ENCODE assay signal across 20 cellular contexts in the genomic region with DNA sequence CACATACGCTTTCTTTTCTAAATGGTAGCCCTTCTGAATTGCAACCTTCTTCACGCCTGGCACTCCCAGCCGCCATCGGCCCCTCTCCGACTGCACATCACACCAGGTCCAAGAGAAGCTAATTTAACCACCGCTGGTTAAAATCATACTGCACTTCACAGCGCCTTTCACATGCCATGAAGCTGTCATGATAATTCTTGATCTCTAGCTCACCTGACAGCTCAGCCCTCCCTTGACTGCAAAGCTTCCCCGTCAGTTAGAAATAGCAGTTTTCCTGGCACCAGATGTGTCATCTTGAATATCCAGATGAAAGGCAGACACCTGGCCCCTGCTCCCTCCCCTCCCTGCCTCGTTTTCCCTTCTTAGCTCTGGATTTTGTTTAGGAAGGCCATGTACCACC.
"Had no signal": no experiment of that assay in that cellular context is flagged by ENCODE, and none has a peak within 500 bp of the region (broad histone marks: within the 10 kb centered on the region; RNA-seq: fewer than 3 reads in every experiment).

No MANE protein-coding gene starts in this region.

- H3K4me1 ChIP-seq: ascending aorta, SJSA1, testis, upper lobe of right lung had no signal

- H3K27ac Mint-ChIP-seq: activated naive CD4-positive, alpha-beta T cell treated with anti-CD3 and anti-CD28 coated beads, Interleukin-2, amount 50 U/mL, for 24 hours; natural killer cell; stimulated activated effector memory CD8-positive, alpha-beta T cell treated with anti-CD3 and anti-CD28 coated beads, Interleukin-12 subunit alpha, Interleukin-12 subunit beta, amount 100 ng/mL, for 72 hours had no signal

- H3K4me1 Mint-ChIP-seq: activated naive CD4-positive, alpha-beta T cell treated with anti-CD3 and anti-CD28 coated beads, Interleukin-2, amount 50 U/mL, for 24 hours; natural killer cell; stimulated activated effector memory CD8-positive, alpha-beta T cell treated with anti-CD3 and anti-CD28 coated beads, Interleukin-12 subunit alpha, Interleukin-12 subunit beta, amount 100 ng/mL, for 72 hours had no signal

- FAIRE-seq: keratinocyte had no signal

- H3K36me3 ChIP-seq: ascending aorta, SJSA1, upper lobe of right lung had no signal

- ATAC-seq: natural killer cell; stimulated activated effector memory CD8-positive, alpha-beta T cell treated with anti-CD3 and anti-CD28 coated beads, Interleukin-12 subunit alpha, Interleukin-12 subunit beta, amount 100 ng/mL, for 72 hours; upper lobe of right lung had no signal

- DNase-seq: activated CD4-positive, alpha-beta T cell treated with anti-CD3 and anti-CD28 coated beads for 1 hour; activated CD4-positive, alpha-beta T cell treated with anti-CD3 and anti-CD28 coated beads, Interleukin-2, amount 50 U/mL, for 4 hours; activated gamma-delta T cell; dermis blood vessel endothelial cell; effector memory CD4-positive, alpha-beta T cell; foreskin fibroblast; glutamatergic neuron; natural killer cell; stimulated activated CD4-positive, alpha-beta T cell treated with anti-CD3 and anti-CD28 coated beads, Interleukin-15, amount 100 ng/mL, for 24 hours; stimulated activated CD4-positive, alpha-beta T cell treated with anti-CD3 and anti-CD28 coated beads, Interleukin-4, amount 100 ng/mL, for 1 hour; T-helper 2 cell; testis; upper lobe of right lung; WERI-Rb-1 had no signal

- H3K9me3 ChIP-seq: ascending aorta, SJSA1, testis, upper lobe of right lung had no signal

- H3K4me3 ChIP-seq: ascending aorta, SJSA1, skin epidermis, testis, upper lobe of right lung had no signal

- H3K27ac ChIP-seq: ascending aorta, SJSA1, skin epidermis, testis, upper lobe of right lung, WERI-Rb-1 had no signal

- H3K9me3 Mint-ChIP-seq: activated naive CD4-positive, alpha-beta T cell treated with anti-CD3 and anti-CD28 coated beads, Interleukin-2, amount 50 U/mL, for 24 hours; natural killer cell; stimulated activated effector memory CD8-positive, alpha-beta T cell treated with anti-CD3 and anti-CD28 coated beads, Interleukin-12 subunit alpha, Interleukin-12 subunit beta, amount 100 ng/mL, for 72 hours had no signal

- H3K27me3 ChIP-seq: ascending aorta, testis, upper lobe of right lung had no signal

- H3K36me3 Mint-ChIP-seq: activated naive CD4-positive, alpha-beta T cell treated with anti-CD3 and anti-CD28 coated beads, Interleukin-2, amount 50 U/mL, for 24 hours; natural killer cell; stimulated activated effector memory CD8-positive, alpha-beta T cell treated with anti-CD3 and anti-CD28 coated beads, Interleukin-12 subunit alpha, Interleukin-12 subunit beta, amount 100 ng/mL, for 72 hours had no signal

- H3K4me3 Mint-ChIP-seq: activated naive CD4-positive, alpha-beta T cell treated with anti-CD3 and anti-CD28 coated beads, Interleukin-2, amount 50 U/mL, for 24 hours; natural killer cell; stimulated activated effector memory CD8-positive, alpha-beta T cell treated with anti-CD3 and anti-CD28 coated beads, Interleukin-12 subunit alpha, Interleukin-12 subunit beta, amount 100 ng/mL, for 72 hours had no signal
